ENCODE assay signal across 12 cellular contexts in genomic region chr6:150633466-150633795, GRCh38. TPM values are rescaled to one million over a fixed set of nuclear protein-coding genes. Genes with fewer than 3 reads are reported as not detected.
DNase-seq lines count a peak whose midpoint lies in the region; ATAC-seq, FAIRE-seq and TF ChIP-seq lines count a peak whose summit lies in the region.
"Had no signal": no experiment of that assay in that cellular context is flagged by ENCODE, and none has a peak within 500 bp of the region (broad histone marks: within the 10 kb centered on the region; RNA-seq: fewer than 3 reads in every experiment).

No MANE protein-coding gene starts in this region.

- no peak overlapping the region for H3K4me2 ChIP-seq in neuronal stem cell (ENCODE audit: insufficient read depth, low read length, poor library complexity, severe bottlenecking)

- no peak overlapping the region for H3K4me3 ChIP-seq in neuronal stem cell (ENCODE audit: low read length in 2 of 2)
- H3K4me3 ChIP-seq: gastroesophageal sphincter, MG63 had no signal

- H3K27ac ChIP-seq in neuronal stem cell (replicated peaks; ENCODE audit: low read length) = no peak overlapping the region

- peaks cover 2% of the 10 kb centered on the region for H3K79me1 ChIP-seq in neuronal stem cell (ENCODE audit: low read depth, low read length)

- H2AFZ ChIP-seq in neuronal stem cell (ENCODE audit: low read length) = no peak overlapping the region

- H3K23ac ChIP-seq in neuronal stem cell (ENCODE audit: low read depth, low read length, poor library complexity) = peak overlapping the region; percentile 57

- DNase-seq in GM18507 (ENCODE audit: extremely low spot score, insufficient read length, low read depth) (no peak), neuronal stem cell (ENCODE audit: low spot score) (no peak), KG1 (lab: John Stamatoyannopoulos, UW) (no peak), DMS 273 (lab: John Stamatoyannopoulos, UW; ENCODE audit: unreplicated experiment) (no peak), anterior cingulate cortex (lab: John Stamatoyannopoulos, UW) (no peak)
- DNase-seq: MG63; OCI-M1; stimulated activated CD4-positive, alpha-beta T cell treated with anti-CD3 and anti-CD28 coated beads, Interleukin-4, amount 100 ng/mL, for 24 hours had no signal

- H3K27me3 ChIP-seq in neuronal stem cell (ENCODE audit: control insufficient read depth in 3 of 3, insufficient read depth in 3 of 3, low read depth in 1 of 3, low read length in 3 of 3) = no peaks in the 10 kb centered on the region
- H3K27me3 ChIP-seq: gastroesophageal sphincter, MG63 had no signal

- peak overlapping the region; percentile 25 for H3K18ac ChIP-seq in neuronal stem cell (ENCODE audit: low read length)

- no peak overlapping the region for H4K91ac ChIP-seq in neuronal stem cell (ENCODE audit: low read depth, low read length, poor library complexity)

- peaks cover 3 to 4% of the 10 kb centered on the region in 2 donors for H3K4me1 ChIP-seq in neuronal stem cell (ENCODE audit: control insufficient read depth in 2 of 2, insufficient read depth in 1 of 2, low read depth in 1 of 2, low read length in 2 of 2)

- FAIRE-seq in GM18507 (lab: Jason Lieb, UNC) = peak; percentile 77

- H3K14ac ChIP-seq in neuronal stem cell (ENCODE audit: low read length) = no peak overlapping the region

- H2BK120ac ChIP-seq in neuronal stem cell (ENCODE audit: low read depth, low read length) = no peak overlapping the region

- WGBS in neuronal stem cell (ENCODE audit: extremely low coverage in 2 of 2, insufficient read length in 2 of 2, insufficient replicate concordance in 1 of 2), 2 donors = no CpG with 5 or more reads among the region's 3 CpGs

- no peaks in the 10 kb centered on the region for H3K9me3 ChIP-seq in neuronal stem cell (replicated peaks in 1 of 2; ENCODE audit: control insufficient read depth in 2 of 2, insufficient read depth in 1 of 2, low read depth in 1 of 2, low read length in 2 of 2)
- H3K9me3 ChIP-seq: gastroesophageal sphincter, MG63 had no signal

- no peaks in the 10 kb centered on the region for H3K36me3 ChIP-seq in neuronal stem cell (replicated peaks in 1 of 2; ENCODE audit: control insufficient read depth in 2 of 2, insufficient read depth in 2 of 2, low read length in 2 of 2)
- H3K36me3 ChIP-seq: gastroesophageal sphincter, MG63 had no signal

- H3K9ac ChIP-seq in neuronal stem cell (ENCODE audit: low read depth, low read length, poor library complexity) = peak overlapping the region; percentile 1

- ATAC-seq in GM21717 (IDR thresholded peaks at IDR 0.05; ENCODE audit: unreplicated experiment) (peak; percentile 18), GM18858 (IDR thresholded peaks at IDR 0.05; ENCODE audit: unreplicated experiment) (no peak)
- ATAC-seq: gastroesophageal sphincter had no signal

- H2BK15ac ChIP-seq in neuronal stem cell (ENCODE audit: low read length) = no peak overlapping the region

- no peak overlapping the region for H3K4ac ChIP-seq in neuronal stem cell (ENCODE audit: low read length)

- no peak overlapping the region for H2BK5ac ChIP-seq in neuronal stem cell (ENCODE audit: low read length)

- H4K8ac ChIP-seq in neuronal stem cell (ENCODE audit: low read depth, low read length) = no peak overlapping the region

- no peak overlapping the region for H2AK5ac ChIP-seq in neuronal stem cell (ENCODE audit: low read depth, low read length)

- 0 out of 2 replicates have a peak, but pooled peaks have one; percentile 7 for TF ChIP-seq POLR2A in Raji (IDR thresholded peaks at IDR 0.05; ENCODE audit: insufficient read depth, low read depth, low read length)

- no peak overlapping the region for H2BK12ac ChIP-seq in neuronal stem cell (ENCODE audit: low read length)

RNA-seq across cellular contexts. Expression of gene PLEKHG1, which starts 33.7 kb away (rescaled TPM):
- 10.8 TPM for polyA plus RNA-seq in neuronal stem cell (2013, experiment 1 of 2)
- 11.9 TPM for polyA plus RNA-seq in neuronal stem cell (2013, experiment 2 of 2)
